In the genomic region with DNA sequence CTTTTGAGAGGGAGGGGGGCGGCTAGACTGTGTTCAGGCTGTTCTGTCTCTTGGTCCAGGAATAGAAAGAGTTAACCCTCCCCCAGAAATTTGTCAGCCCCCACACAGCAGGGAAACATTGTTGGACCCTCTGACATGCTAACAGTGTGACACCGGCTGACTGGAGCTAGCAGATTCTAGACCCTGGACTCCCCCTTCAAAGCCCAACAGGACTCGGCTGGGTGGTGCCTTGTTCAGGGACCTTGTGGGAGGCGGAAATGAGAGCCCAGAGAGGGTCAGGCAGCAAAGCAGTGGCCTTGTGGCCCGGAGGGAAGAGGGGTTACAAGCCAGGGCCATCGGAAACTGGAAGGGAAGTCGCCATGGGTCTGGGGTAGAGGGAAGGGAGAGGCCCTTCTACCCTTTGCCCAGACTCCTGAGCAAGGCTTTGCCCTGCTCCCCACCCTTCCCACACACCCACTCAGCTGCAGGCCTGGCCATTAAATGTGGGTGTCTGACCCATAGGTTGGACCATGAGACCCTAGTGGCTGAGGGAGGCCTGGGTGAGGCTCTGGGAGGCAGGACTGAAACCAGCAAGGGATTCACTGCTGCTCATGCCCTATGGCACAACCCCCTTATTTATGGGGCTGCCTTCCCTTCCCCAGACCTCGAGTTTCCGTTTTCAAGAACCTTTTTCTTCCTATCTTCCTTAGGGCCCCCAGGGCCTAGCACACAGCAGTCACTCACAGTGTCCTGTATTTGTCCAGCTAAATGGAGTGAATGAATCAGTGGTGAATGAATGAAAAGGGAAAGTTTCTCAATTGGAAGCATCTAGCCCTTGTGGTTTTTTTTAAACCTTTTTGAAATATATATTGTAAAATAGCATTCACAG, we compare ENCODE assay signal across 13 cellular contexts. TPM values are rescaled to one million over a fixed set of nuclear protein-coding genes. Genes with fewer than 3 reads are reported as not detected.
DNase-seq lines count a peak whose midpoint lies in the region; ATAC-seq and TF ChIP-seq lines count a peak whose summit lies in the region.
"Had no signal": no experiment of that assay in that cellular context is flagged by ENCODE, and none has a peak within 500 bp of the region (broad histone marks: within the 10 kb centered on the region; RNA-seq: fewer than 3 reads in every experiment).

No MANE protein-coding gene starts in this region.

- no peak overlapping the region for H3K27ac ChIP-seq in CD8-positive, alpha-beta memory T cell (ENCODE audit: low read depth, low read length)

- peaks cover 23% of the 10 kb centered on the region for H3K27me3 Mint-ChIP-seq in glutamatergic neuron (ENCODE audit: unreplicated experiment)
- H3K27me3 Mint-ChIP-seq in CD8-positive, alpha-beta memory T cell: peaks cover 12 to 16% of the 10 kb centered on the region in 2 donors

- peaks cover 16% of the 10 kb centered on the region for H3K4me1 ChIP-seq in CD8-positive, alpha-beta memory T cell (ENCODE audit: insufficient read depth, low read length)

- no peaks in the 10 kb centered on the region for H3K36me3 ChIP-seq in CD8-positive, alpha-beta memory T cell (ENCODE audit: insufficient read depth, low read length)

- peaks cover 37% of the 10 kb centered on the region for H3K9me3 Mint-ChIP-seq in glutamatergic neuron (ENCODE audit: unreplicated experiment)
- no peaks in the 10 kb centered on the region for H3K9me3 Mint-ChIP-seq in CD8-positive, alpha-beta memory T cell
- H3K9me3 Mint-ChIP-seq: activated naive CD8-positive, alpha-beta T cell treated with anti-CD3 and anti-CD28 coated beads, Interleukin-2, amount 10 ng/mL, durations not matched to agents 7 days and 5 days had no signal

- POLR2A ChIA-PET in CD8-positive, alpha-beta memory T cell (lab: Charles Lee): no interaction called here

- in situ Hi-C loops in G401 (cut with HindIII; ENCODE audit: low sequenced_read_pairs): no loop called here

- TF ChIP-seq CTCF in GM12875 (IDR thresholded peaks at IDR 0.05; ENCODE audit: borderline replicate concordance, insufficient read depth, low read depth, low read length) (no peak), glutamatergic neuron (IDR thresholded peaks at IDR 0.05; ENCODE audit: partially characterized antibody, unreplicated experiment) (no peak)

- no peaks in the 10 kb centered on the region for H3K27me3 ChIP-seq in CD8-positive, alpha-beta memory T cell (ENCODE audit: insufficient read depth, low read length, poor library complexity, severe bottlenecking)

- H3K27ac Mint-ChIP-seq in glutamatergic neuron (ENCODE audit: unreplicated experiment): peak overlapping the region; percentile 55
- peak overlapping the region in 3 of 8 donors; percentile 31 to 58 (median 55) for H3K27ac Mint-ChIP-seq in CD8-positive, alpha-beta memory T cell
- H3K27ac Mint-ChIP-seq: activated naive CD8-positive, alpha-beta T cell treated with anti-CD3 and anti-CD28 coated beads, Interleukin-2, amount 10 ng/mL, durations not matched to agents 7 days and 5 days had no signal

- H3K36me3 Mint-ChIP-seq in glutamatergic neuron (ENCODE audit: unreplicated experiment): no peaks in the 10 kb centered on the region
- H3K36me3 Mint-ChIP-seq in CD8-positive, alpha-beta memory T cell: peaks cover 0 to 3% (median 1%) of the 10 kb centered on the region in 3 donors

- no peak for ATAC-seq in HG03025 (IDR thresholded peaks at IDR 0.05; ENCODE audit: low FRiP score, unreplicated experiment)
- ATAC-seq: activated CD4-positive, CD25-positive, alpha-beta regulatory T cell treated with anti-CD3 and anti-CD28 coated beads, Interleukin-2, amount 50 U/mL, for 24 hours had no signal

- H3K4me3 Mint-ChIP-seq in glutamatergic neuron (ENCODE audit: unreplicated experiment): peak overlapping the region; percentile 95
- peak overlapping the region in 3 of 7 donors; percentile 8 to 62 (median 56) for H3K4me3 Mint-ChIP-seq in CD8-positive, alpha-beta memory T cell

- peaks cover 49% of the 10 kb centered on the region for H3K4me1 Mint-ChIP-seq in glutamatergic neuron (ENCODE audit: low read depth, unreplicated experiment)
- H3K4me1 Mint-ChIP-seq in CD8-positive, alpha-beta memory T cell: peaks cover 29 to 53% (median 32%) of the 10 kb centered on the region in 3 donors

- CTCF ChIA-PET in CD8-positive, alpha-beta memory T cell (lab: Charles Lee): no interaction called here

- DNase-seq in glutamatergic neuron (no peak), retina (peak; percentile 52), NCI-H510A (lab: John Stamatoyannopoulos, UW) (no peak), G401 (ENCODE audit: low spot score) (no peak)
- no peak for DNase-seq in CD8-positive, alpha-beta memory T cell
- DNase-seq: activated naive CD8-positive, alpha-beta T cell treated with anti-CD3 and anti-CD28 coated beads, Interleukin-2, amount 10 ng/mL, durations not matched to agents 7 days and 5 days; GDM1; NK-92 treated with Interleukin-12 subunit alpha and Interleukin-12 subunit beta, amount 100 ng/mL, for 24 hours; stimulated activated CD4-positive, alpha-beta T cell treated with anti-CD3 and anti-CD28 coated beads, Interleukin-4, amount 100 ng/mL, for 4 hours had no signal

- H3K9me3 ChIP-seq in CD8-positive, alpha-beta memory T cell (ENCODE audit: low read length): no peaks in the 10 kb centered on the region

- H3K4me3 ChIP-seq in GM12875 (ENCODE audit: low read depth, low read length): peak overlapping the region; percentile 85
- H3K4me3 ChIP-seq in CD8-positive, alpha-beta memory T cell (ENCODE audit: low read length): no peak overlapping the region

TF ChIP-seq in PFSK-1, 5 proteins besides CTCF, POLR2A, EP300 and RAD21:
- TF ChIP-seq POLR2AphosphoS5 (IDR thresholded peaks at IDR 0.05; ENCODE audit: low read depth, low read length) (no peak; the same call in 1 of the 2 replicates), TAF1 (IDR thresholded peaks at IDR 0.05; ENCODE audit: borderline replicate concordance, insufficient read depth, low read length) (0 out of 2 replicates have a peak, but pooled peaks have one; percentile 11), SIN3A (IDR thresholded peaks at IDR 0.05; ENCODE audit: borderline replicate concordance, insufficient read depth, low read length) (peak; percentile 22; the same call in 1 of the 2 replicates), FOXP2 (optimal IDR thresholded peaks at IDR 0.05; ENCODE audit: borderline replicate concordance, extremely low read depth, extremely low read length, insufficient read depth) (no peak)
- TF ChIP-seq, protein P1, sequence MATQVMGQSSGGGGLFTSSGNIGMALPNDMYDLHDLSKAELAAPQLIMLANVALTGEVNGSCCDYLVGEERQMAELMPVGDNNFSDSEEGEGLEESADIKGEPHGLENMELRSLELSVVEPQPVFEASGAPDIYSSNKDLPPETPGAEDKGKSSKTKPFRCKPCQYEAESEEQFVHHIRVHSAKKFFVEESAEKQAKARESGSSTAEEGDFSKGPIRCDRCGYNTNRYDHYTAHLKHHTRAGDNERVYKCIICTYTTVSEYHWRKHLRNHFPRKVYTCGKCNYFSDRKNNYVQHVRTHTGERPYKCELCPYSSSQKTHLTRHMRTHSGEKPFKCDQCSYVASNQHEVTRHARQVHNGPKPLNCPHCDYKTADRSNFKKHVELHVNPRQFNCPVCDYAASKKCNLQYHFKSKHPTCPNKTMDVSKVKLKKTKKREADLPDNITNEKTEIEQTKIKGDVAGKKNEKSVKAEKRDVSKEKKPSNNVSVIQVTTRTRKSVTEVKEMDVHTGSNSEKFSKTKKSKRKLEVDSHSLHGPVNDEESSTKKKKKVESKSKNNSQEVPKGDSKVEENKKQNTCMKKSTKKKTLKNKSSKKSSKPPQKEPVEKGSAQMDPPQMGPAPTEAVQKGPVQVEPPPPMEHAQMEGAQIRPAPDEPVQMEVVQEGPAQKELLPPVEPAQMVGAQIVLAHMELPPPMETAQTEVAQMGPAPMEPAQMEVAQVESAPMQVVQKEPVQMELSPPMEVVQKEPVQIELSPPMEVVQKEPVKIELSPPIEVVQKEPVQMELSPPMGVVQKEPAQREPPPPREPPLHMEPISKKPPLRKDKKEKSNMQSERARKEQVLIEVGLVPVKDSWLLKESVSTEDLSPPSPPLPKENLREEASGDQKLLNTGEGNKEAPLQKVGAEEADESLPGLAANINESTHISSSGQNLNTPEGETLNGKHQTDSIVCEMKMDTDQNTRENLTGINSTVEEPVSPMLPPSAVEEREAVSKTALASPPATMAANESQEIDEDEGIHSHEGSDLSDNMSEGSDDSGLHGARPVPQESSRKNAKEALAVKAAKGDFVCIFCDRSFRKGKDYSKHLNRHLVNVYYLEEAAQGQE (IDR thresholded peaks at IDR 0.05; ENCODE audit: insufficient read depth in 1 of 2, low read depth in 2 of 2, low read length in 2 of 2): no peak

RNA-seq across cellular contexts. Expression of gene RAI1, which starts 44.8 kb away (rescaled TPM):
- 52.1 TPM for polyA plus RNA-seq in PFSK-1 (2012; ENCODE audit: insufficient read length, low read depth)
- total RNA-seq in glutamatergic neuron (ENCODE audit: unreplicated experiment): 70.2 TPM
- total RNA-seq in CD8-positive, alpha-beta memory T cell: 10 to 100 TPM; 19.7 to 20.2 TPM
- 5.6 TPM for polyA plus RNA-seq in CD8-positive, alpha-beta memory T cell
- total RNA-seq in G401 (2014; rRNA removed; shearing (Covaris generic)): 12.0 and 13.8 TPM in 2 replicates
